Comparison of ENCODE assay signal across 1 cellular context in the genomic region with DNA sequence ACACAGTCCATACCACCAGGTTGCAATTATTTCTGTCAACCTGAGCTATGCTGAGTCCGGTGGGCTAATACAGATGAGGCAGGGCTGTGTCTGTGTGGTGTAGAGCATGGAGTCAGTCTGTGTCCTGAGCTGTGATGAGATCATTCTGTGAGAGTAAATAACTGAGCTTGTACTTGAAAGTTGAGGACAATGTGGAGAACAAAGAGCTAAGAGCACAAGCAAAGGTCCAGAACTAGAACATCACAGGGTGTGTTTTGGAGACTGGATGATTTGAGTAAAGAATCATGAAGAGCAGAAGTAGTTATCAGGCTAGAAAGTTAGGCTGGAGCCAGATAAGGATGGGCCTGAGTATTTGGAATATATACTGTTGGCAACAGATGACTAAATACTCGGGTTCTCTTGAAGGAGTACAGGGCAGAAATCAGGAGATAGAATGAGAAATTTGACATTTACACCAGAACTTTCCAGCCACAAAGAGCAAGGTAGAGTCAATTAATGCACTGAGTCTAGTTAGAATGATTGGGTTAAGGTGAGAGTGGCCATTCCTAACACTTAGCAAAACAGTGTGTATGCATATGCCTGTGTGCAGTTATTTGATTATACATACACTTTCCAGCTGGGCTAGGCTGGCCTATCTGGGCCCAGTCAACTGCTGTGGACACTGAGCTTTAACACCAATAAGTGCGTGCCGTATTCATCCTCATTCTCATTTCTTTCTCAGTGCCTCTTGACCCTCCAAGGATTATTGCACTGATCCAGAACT.
TF ChIP-seq lines count a peak whose summit lies in the region.

No MANE protein-coding gene starts in this region.

TF ChIP-seq in IMR-90, 13 proteins besides CTCF, POLR2A, EP300 and RAD21 (continued from another document):
- TF ChIP-seq, protein P1, sequence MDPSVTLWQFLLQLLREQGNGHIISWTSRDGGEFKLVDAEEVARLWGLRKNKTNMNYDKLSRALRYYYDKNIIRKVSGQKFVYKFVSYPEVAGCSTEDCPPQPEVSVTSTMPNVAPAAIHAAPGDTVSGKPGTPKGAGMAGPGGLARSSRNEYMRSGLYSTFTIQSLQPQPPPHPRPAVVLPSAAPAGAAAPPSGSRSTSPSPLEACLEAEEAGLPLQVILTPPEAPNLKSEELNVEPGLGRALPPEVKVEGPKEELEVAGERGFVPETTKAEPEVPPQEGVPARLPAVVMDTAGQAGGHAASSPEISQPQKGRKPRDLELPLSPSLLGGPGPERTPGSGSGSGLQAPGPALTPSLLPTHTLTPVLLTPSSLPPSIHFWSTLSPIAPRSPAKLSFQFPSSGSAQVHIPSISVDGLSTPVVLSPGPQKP (IDR thresholded peaks at IDR 0.05; ENCODE audit: borderline replicate concordance, low read depth, low read length) = no peak
- TF ChIP-seq NFE2L2 (IDR thresholded peaks at IDR 0.05; ENCODE audit: low read depth, low read length) (no peak), CHD1 (IDR thresholded peaks at IDR 0.05; ENCODE audit: low read depth, low read length) (no peak), SMC3 (IDR thresholded peaks at IDR 0.05; ENCODE audit: low read depth, low read length) (no peak), RCOR1 (IDR thresholded peaks at IDR 0.05; ENCODE audit: insufficient replicate concordance, low read length) (no peak), RFX5 (IDR thresholded peaks at IDR 0.05; ENCODE audit: low read depth, low read length) (no peak), BHLHE40 (IDR thresholded peaks at IDR 0.05; ENCODE audit: low read depth, low read length) (no peak), CEBPB (IDR thresholded peaks at IDR 0.05; ENCODE audit: low read depth, low read length) (no peak), MXI1 (IDR thresholded peaks at IDR 0.05; ENCODE audit: borderline replicate concordance, low read depth, low read length) (no peak), FOS (IDR thresholded peaks at IDR 0.05; ENCODE audit: low read depth, low read length) (no peak), MAFK (IDR thresholded peaks at IDR 0.05; ENCODE audit: low read depth, low read length) (no peak)
- TF ChIP-seq, protein P2, sequence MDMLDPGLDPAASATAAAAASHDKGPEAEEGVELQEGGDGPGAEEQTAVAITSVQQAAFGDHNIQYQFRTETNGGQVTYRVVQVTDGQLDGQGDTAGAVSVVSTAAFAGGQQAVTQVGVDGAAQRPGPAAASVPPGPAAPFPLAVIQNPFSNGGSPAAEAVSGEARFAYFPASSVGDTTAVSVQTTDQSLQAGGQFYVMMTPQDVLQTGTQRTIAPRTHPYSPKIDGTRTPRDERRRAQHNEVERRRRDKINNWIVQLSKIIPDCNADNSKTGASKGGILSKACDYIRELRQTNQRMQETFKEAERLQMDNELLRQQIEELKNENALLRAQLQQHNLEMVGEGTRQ (IDR thresholded peaks at IDR 0.05; ENCODE audit: low read depth, low read length) = no peak
